ENCODE assay signal across 8 cellular contexts in the genomic region with DNA sequence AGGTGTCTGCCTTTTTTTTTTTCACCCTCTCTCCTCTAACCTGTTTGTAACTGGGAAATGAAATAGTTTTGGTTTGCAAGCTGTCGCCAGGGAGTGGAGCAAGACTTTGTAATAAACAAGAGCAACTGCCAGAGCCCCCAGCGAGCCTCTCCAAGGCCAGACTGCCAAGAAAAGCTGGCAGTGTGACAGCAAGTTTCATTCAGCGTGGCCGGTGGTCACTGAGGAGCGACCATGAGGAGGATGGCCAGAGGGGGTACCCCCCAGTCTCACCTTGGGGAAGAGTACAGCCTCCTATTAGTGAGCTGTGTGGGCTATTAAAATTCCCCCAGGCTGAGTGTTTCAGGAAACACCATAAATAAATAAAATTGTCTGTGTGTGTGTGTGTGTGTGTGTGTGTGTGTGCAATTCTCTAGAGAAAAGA. TPM values are rescaled to one million over a fixed set of nuclear protein-coding genes. Genes with fewer than 3 reads are reported as not detected.
A peak's percentile ranks its signal among the peaks of the same experiment; 100 is the strongest.
DNase-seq lines count a peak whose midpoint lies in the region; ATAC-seq lines count a peak whose summit lies in the region.

No MANE protein-coding gene starts in this region.

- ATAC-seq in right cardiac atrium = peak; percentile 69 to 83
- ATAC-seq in GM18868 (IDR thresholded peaks at IDR 0.05; ENCODE audit: unreplicated experiment) = no peak

- H3K27ac ChIP-seq in right cardiac atrium (ENCODE audit: low read length) (peak overlapping the region; percentile 30), skeletal muscle tissue (ENCODE audit: low read depth, low read length) (peak overlapping the region; percentile 78)

- H3K27me3 ChIP-seq in right cardiac atrium (ENCODE audit: control insufficient read depth, insufficient read depth) = no peaks in the 10 kb centered on the region
- no peaks in the 10 kb centered on the region for H3K27me3 ChIP-seq in skeletal muscle tissue (ENCODE audit: control insufficient read depth in 3 of 3, insufficient read depth in 3 of 3, low read length in 3 of 3)

- intact Hi-C loops in right cardiac atrium (cut with DNase I) = no loop called here
- intact Hi-C loops in activated T-helper 1 cell treated with anti-CD3 and anti-CD28 coated beads, Interleukin-12 subunit alpha, Interleukin-12 subunit beta, Interleukin-2, Interleukin-4 antibody, amounts not matched to agents 30 ng/mL and 10 ng/mL and 1 ng/mL, durations not matched to agents 14 hours and 24 hours and 36 hours (cut with micrococcal nuclease) = no loop called here

- no peak overlapping the region for H3K4me3 Mint-ChIP-seq in activated T-helper 1 cell treated with anti-CD3 and anti-CD28 coated beads, Interleukin-12 subunit alpha, Interleukin-12 subunit beta, Interleukin-2, Interleukin-4 antibody, amounts not matched to agents 30 ng/mL and 10 ng/mL and 1 ng/mL, durations not matched to agents 14 hours and 24 hours and 36 hours

- H3K36me3 ChIP-seq in skeletal muscle tissue (ENCODE audit: control insufficient read depth in 3 of 3, insufficient read depth in 3 of 3, low read length in 3 of 3) = no peaks in the 10 kb centered on the region

- H3K27me3 Mint-ChIP-seq in activated T-helper 1 cell treated with anti-CD3 and anti-CD28 coated beads, Interleukin-12 subunit alpha, Interleukin-12 subunit beta, Interleukin-2, Interleukin-4 antibody, amounts not matched to agents 30 ng/mL and 10 ng/mL and 1 ng/mL, durations not matched to agents 14 hours and 24 hours and 36 hours (ENCODE audit: insufficient read depth) = peaks cover 9% of the 10 kb centered on the region

- H3K4me3 ChIP-seq in right cardiac atrium (ENCODE audit: low read length) (peak overlapping the region; percentile 14), skeletal muscle tissue (ENCODE audit: low read length in 3 of 3) (peak overlapping the region; percentile 39 to 70 (median 66))

- 0% methylated on average over 5 of the region's 5 CpGs for WGBS in right cardiac atrium

- peak; percentile 28 for DNase-seq in GM04504 (ENCODE audit: low read depth)
- DNase-seq in SKM-1 (lab: John Stamatoyannopoulos, UW; ENCODE audit: unreplicated experiment) = peak; percentile 1
- DNase-seq in right cardiac atrium = peak; percentile 64 to 88 (median 78)
- no peak for DNase-seq in activated T-helper 1 cell treated with anti-CD3 and anti-CD28 coated beads, Interleukin-12 subunit alpha, Interleukin-12 subunit beta, Interleukin-2, Interleukin-4 antibody, amounts not matched to agents 30 ng/mL and 10 ng/mL and 1 ng/mL, durations not matched to agents 14 hours and 24 hours and 36 hours (ENCODE audit: low spot score)
- DNase-seq in activated effector memory CD4-positive, alpha-beta T cell treated with anti-CD3 and anti-CD28 coated beads, Interleukin-2, amount 50 U/mL, for 16 hours = no peak
- DNase-seq in epidermal melanocyte (ENCODE audit: insufficient read length, low spot score) = no peak

- no peaks in the 10 kb centered on the region for H3K4me1 Mint-ChIP-seq in activated T-helper 1 cell treated with anti-CD3 and anti-CD28 coated beads, Interleukin-12 subunit alpha, Interleukin-12 subunit beta, Interleukin-2, Interleukin-4 antibody, amounts not matched to agents 30 ng/mL and 10 ng/mL and 1 ng/mL, durations not matched to agents 14 hours and 24 hours and 36 hours (ENCODE audit: low read depth)

- H3K9ac ChIP-seq in skeletal muscle tissue (ENCODE audit: low read depth in 1 of 3, low read length in 3 of 3) = peak overlapping the region; percentile 60 to 75 (median 70)

- H3K9me3 ChIP-seq in right cardiac atrium (ENCODE audit: control insufficient read depth, low read length) (no peaks in the 10 kb centered on the region), skeletal muscle tissue (ENCODE audit: control insufficient read depth in 3 of 3, low read length in 3 of 3) (no peaks in the 10 kb centered on the region)

- no peaks in the 10 kb centered on the region for H3K9me3 Mint-ChIP-seq in activated T-helper 1 cell treated with anti-CD3 and anti-CD28 coated beads, Interleukin-12 subunit alpha, Interleukin-12 subunit beta, Interleukin-2, Interleukin-4 antibody, amounts not matched to agents 30 ng/mL and 10 ng/mL and 1 ng/mL, durations not matched to agents 14 hours and 24 hours and 36 hours

- no peak overlapping the region for H3K27ac Mint-ChIP-seq in activated T-helper 1 cell treated with anti-CD3 and anti-CD28 coated beads, Interleukin-12 subunit alpha, Interleukin-12 subunit beta, Interleukin-2, Interleukin-4 antibody, amounts not matched to agents 30 ng/mL and 10 ng/mL and 1 ng/mL, durations not matched to agents 14 hours and 24 hours and 36 hours

- H3K4me1 ChIP-seq in right cardiac atrium (ENCODE audit: control insufficient read depth, insufficient read depth, low read length) = peaks cover 4% of the 10 kb centered on the region
- peaks cover 17 to 24% (median 18%) of the 10 kb centered on the region in 3 donors for H3K4me1 ChIP-seq in skeletal muscle tissue (ENCODE audit: control insufficient read depth in 3 of 3, insufficient read depth in 3 of 3, low read length in 3 of 3)

- H3K36me3 Mint-ChIP-seq in activated T-helper 1 cell treated with anti-CD3 and anti-CD28 coated beads, Interleukin-12 subunit alpha, Interleukin-12 subunit beta, Interleukin-2, Interleukin-4 antibody, amounts not matched to agents 30 ng/mL and 10 ng/mL and 1 ng/mL, durations not matched to agents 14 hours and 24 hours and 36 hours (ENCODE audit: low read depth) = no peaks in the 10 kb centered on the region

RNA-seq across cellular contexts. Expression of gene ZFAND5, which starts 49.9 kb away (rescaled TPM):
- total RNA-seq in right cardiac atrium (100 to 1,000 TPM; 148 to 219 (median 169) TPM), skeletal muscle tissue (104 TPM)
- polyA plus RNA-seq in right cardiac atrium = 185 TPM
- total RNA-seq in activated T-helper 1 cell treated with anti-CD3 and anti-CD28 coated beads, Interleukin-12 subunit alpha, Interleukin-12 subunit beta, Interleukin-2, Interleukin-4 antibody, amounts not matched to agents 30 ng/mL and 10 ng/mL and 1 ng/mL, durations not matched to agents 14 hours and 24 hours and 36 hours = 131 and 133 TPM in 2 replicates

Comparison
In these comparisons a context has a peak if more than half of its experiments do, and no peak if none do; other contexts are left out.
1. DNase-seq: peak in GM04504 (single experiment), SKM-1 (single experiment) and right cardiac atrium (3 of 3); none in activated T-helper 1 cell treated with anti-CD3 and anti-CD28 coated beads, Interleukin-12 subunit alpha, Interleukin-12 subunit beta, Interleukin-2, Interleukin-4 antibody, amounts not matched to agents 30 ng/mL and 10 ng/mL and 1 ng/mL, durations not matched to agents 14 hours and 24 hours and 36 hours (single experiment), activated effector memory CD4-positive, alpha-beta T cell treated with anti-CD3 and anti-CD28 coated beads, Interleukin-2, amount 50 U/mL, for 16 hours (single experiment) and epidermal melanocyte (single experiment).